Comparison of ENCODE assay signal across 9 cellular contexts in genomic region chr10:103736763-103737162, GRCh38.
DNase-seq lines count a peak whose midpoint lies in the region; ATAC-seq and TF ChIP-seq lines count a peak whose summit lies in the region.
"Had no signal": no experiment of that assay in that cellular context is flagged by ENCODE, and none has a peak within 500 bp of the region (broad histone marks: within the 10 kb centered on the region; RNA-seq: fewer than 3 reads in every experiment).

No MANE protein-coding gene starts in this region.

- 71 to 78% methylated on average over 3 of the region's 3 CpGs for WGBS in tibial nerve, 2 donors

- CTCF ChIA-PET in HCT116 (lab: Charles Lee), result interaction anchor here (0.6 to 0.9 kb wide), 2 partner anchors 10 to 14 kb away, joined by 3 to 5 read pairs; no protein-coding TSS in a partner anchor

- H3F3A ChIP-seq in DOHH2 (ENCODE audit: control insufficient read depth, insufficient read depth), result no peaks in the 10 kb centered on the region

- H3K9ac ChIP-seq in HCT116 (ENCODE audit: low read length), result no peak overlapping the region

- H3K79me2 ChIP-seq in DOHH2 (ENCODE audit: control insufficient read depth, low read length), result no peaks in the 10 kb centered on the region
- no peaks in the 10 kb centered on the region for H3K79me2 ChIP-seq in HCT116 (ENCODE audit: insufficient read depth, low read length)

- H3K9me2 ChIP-seq in DOHH2 (replicated peaks; ENCODE audit: control insufficient read depth, low read length), result no peaks in the 10 kb centered on the region
- no peaks in the 10 kb centered on the region for H3K9me2 ChIP-seq in HCT116 (ENCODE audit: insufficient read depth)

- H3K4me3 ChIP-seq in DOHH2 (ENCODE audit: low read length), result no peak overlapping the region
- no peak overlapping the region for H3K4me3 ChIP-seq in HCT116 (replicated peaks in 1 of 2; ENCODE audit: low read depth in 1 of 2, low read length in 2 of 2)
- H3K4me3 ChIP-seq in RWPE2 (ENCODE audit: severe bottlenecking), result no peak overlapping the region
- H3K4me3 ChIP-seq in tibial nerve, result no peak overlapping the region
- H3K4me3 ChIP-seq: lower lobe of right lung had no signal

- no peak overlapping the region for H2AFZ ChIP-seq in HCT116 (ENCODE audit: low read depth, low read length, poor library complexity, severe bottlenecking)

- DNase-seq in HCT116 (ENCODE audit: low read depth, low spot score), result peak; percentile 77
- DNase-seq in RWPE2 (ENCODE audit: low spot score), result no peak
- peak; percentile 93 for DNase-seq in iPS DF 19.7 (ENCODE audit: low read depth, low spot score)
- no peak for DNase-seq in stimulated activated CD8-positive, alpha-beta memory T cell treated with anti-CD3 and anti-CD28 coated beads, Interleukin-4, amount 100 ng/mL, for 48 hours
- DNase-seq in NOMO-1 (lab: John Stamatoyannopoulos, UW; ENCODE audit: unreplicated experiment in 2 of 2), result no peak
- no peak for DNase-seq in retina
- DNase-seq in tibial nerve (ENCODE audit: low spot score in 2 of 2), result no peak
- DNase-seq: lower lobe of right lung had no signal

- H3K27me3 ChIP-seq in DOHH2 (ENCODE audit: control insufficient read depth, low read length) (no peaks in the 10 kb centered on the region; the same call in 1 of the 2 replicates), HCT116 (ENCODE audit: insufficient read depth, low read length) (no peaks in the 10 kb centered on the region), RWPE2 (ENCODE audit: insufficient read depth, poor library complexity, severe bottlenecking) (no peaks in the 10 kb centered on the region), tibial nerve (no peaks in the 10 kb centered on the region)

- H3K27ac ChIP-seq in DOHH2 (ENCODE audit: low read depth, low read length) (no peak overlapping the region), HCT116 (ENCODE audit: low read depth, low read length) (no peak overlapping the region), RWPE2 (ENCODE audit: poor library complexity, severe bottlenecking) (peak overlapping the region; percentile 44), tibial nerve (peak overlapping the region in 2 of 4 donors; percentile 84 to 90)
- H3K27ac ChIP-seq: lower lobe of right lung had no signal

- ATAC-seq in HCT116, result peak; percentile 96
- ATAC-seq in RWPE2 (ENCODE audit: low read depth), result peak; percentile 59
- ATAC-seq: lower lobe of right lung had no signal

- no peaks in the 10 kb centered on the region for H3K36me3 ChIP-seq in DOHH2 (ENCODE audit: control insufficient read depth, low read length)
- no peaks in the 10 kb centered on the region for H3K36me3 ChIP-seq in HCT116 (ENCODE audit: control insufficient read depth in 1 of 2, insufficient read depth in 2 of 2, low read length in 2 of 2)
- peaks cover 26% of the 10 kb centered on the region for H3K36me3 ChIP-seq in RWPE2 (ENCODE audit: low read depth)
- H3K36me3 ChIP-seq in tibial nerve, result no peaks in the 10 kb centered on the region
- H3K36me3 ChIP-seq: lower lobe of right lung had no signal

- no peak for TF ChIP-seq POLR2A in HCT116 (IDR thresholded peaks at IDR 0.05; ENCODE audit: borderline replicate concordance, extremely low read depth, insufficient read depth, insufficient read length)
- no peak for TF ChIP-seq POLR2A in tibial nerve (IDR thresholded peaks at IDR 0.05)

- TF ChIP-seq CTCF in DOHH2 (IDR thresholded peaks at IDR 0.05; ENCODE audit: low read depth, low read length, poor library complexity, severe bottlenecking) (peak; percentile 24), HCT116 (IDR thresholded peaks at IDR 0.05 in 2 of 3, conservative IDR thresholded peaks at IDR 0.05 in 1 of 3; ENCODE audit: borderline replicate concordance in 1 of 3, insufficient read depth in 1 of 3, low read depth in 2 of 3, low read length in 2 of 3) (peak in 2 of 3 experiments; percentile 51 to 58; a peak in 4 of 6 replicates), RWPE2 (IDR thresholded peaks at IDR 0.05; ENCODE audit: poor library complexity, severe bottlenecking) (peak; percentile 17), tibial nerve (IDR thresholded peaks at IDR 0.05) (no peak)

- TF ChIP-seq RAD21 in HCT116 (IDR thresholded peaks at IDR 0.05; ENCODE audit: low read depth), result no peak

- H3K4me1 ChIP-seq in DOHH2 (ENCODE audit: control insufficient read depth, low read length) (no peaks in the 10 kb centered on the region), HCT116 (ENCODE audit: control insufficient read depth in 1 of 2, insufficient read depth in 2 of 2, low read length in 2 of 2) (peaks cover 6 to 30% of the 10 kb centered on the region in 2 experiments; a peak in 3 of 4 replicates), RWPE2 (ENCODE audit: insufficient read depth, poor library complexity, severe bottlenecking) (peaks cover 36% of the 10 kb centered on the region), tibial nerve (peaks cover 0 to 81% (median 18%) of the 10 kb centered on the region in 4 donors)

- POLR2A ChIA-PET in HCT116 (lab: Charles Lee), result no interaction called here

- BruUV-seq in HCT116 (replicated peaks; lab: Mats Ljungman, UMichigan), result no TSS peak

- H3K4me2 ChIP-seq in DOHH2 (ENCODE audit: low read length), result no peak overlapping the region
- H3K4me2 ChIP-seq in HCT116 (ENCODE audit: low read length), result no peak overlapping the region

- H4K20me1 ChIP-seq in DOHH2 (ENCODE audit: control insufficient read depth, insufficient read depth, low read depth, low read length), result no peaks in the 10 kb centered on the region
- no peaks in the 10 kb centered on the region for H4K20me1 ChIP-seq in HCT116 (ENCODE audit: insufficient read depth)

- RAD21 ChIA-PET in HCT116 (lab: Charles Lee; ENCODE audit: low non-redundant PET in 1 of 2, low total read pairs in 2 of 2, uncharacterized antibody in 2 of 2, unreplicated experiment in 2 of 2), result no interaction called here

- TF ChIP-seq EP300 in tibial nerve (IDR thresholded peaks at IDR 0.05), result no peak

- intact Hi-C loops in HCT116 (cut with micrococcal nuclease), result no loop called here

- H3K9me3 ChIP-seq in DOHH2 (ENCODE audit: control insufficient read depth, insufficient read depth, low read length), result no peaks in the 10 kb centered on the region
- H3K9me3 ChIP-seq in HCT116 (ENCODE audit: control insufficient read depth in 1 of 2, insufficient read depth in 1 of 2, low read depth in 1 of 2, low read length in 2 of 2), result no peaks in the 10 kb centered on the region
- no peaks in the 10 kb centered on the region for H3K9me3 ChIP-seq in RWPE2 (ENCODE audit: severe bottlenecking)
- no peaks in the 10 kb centered on the region for H3K9me3 ChIP-seq in tibial nerve
- H3K9me3 ChIP-seq: lower lobe of right lung had no signal

TF ChIP-seq in HCT116, 20 proteins besides CTCF, POLR2A, EP300 and RAD21:
- TF ChIP-seq TCF7L2 (IDR thresholded peaks at IDR 0.05; ENCODE audit: borderline replicate concordance, extremely low read depth, insufficient read depth, insufficient read length) (peak; percentile 74), SRF (IDR thresholded peaks at IDR 0.05; ENCODE audit: low read depth) (no peak)

Comparison
In these comparisons a context has a peak if more than half of its experiments do, and no peak if none do; other contexts are left out.
1. CTCF ChIP-seq: peak in DOHH2 (single experiment), HCT116 (2 of 3) and RWPE2 (single experiment); none in tibial nerve (0 of 5).
2. DNase-seq: peak in HCT116 (single experiment) and iPS DF 19.7 (single experiment); none in RWPE2 (single experiment), stimulated activated CD8-positive, alpha-beta memory T cell treated with anti-CD3 and anti-CD28 coated beads, Interleukin-4, amount 100 ng/mL, for 48 hours (single experiment), NOMO-1 (0 of 2), retina (single experiment) and tibial nerve (0 of 2).